Comparison of ENCODE assay signal across 1 cellular context in the genomic region with DNA sequence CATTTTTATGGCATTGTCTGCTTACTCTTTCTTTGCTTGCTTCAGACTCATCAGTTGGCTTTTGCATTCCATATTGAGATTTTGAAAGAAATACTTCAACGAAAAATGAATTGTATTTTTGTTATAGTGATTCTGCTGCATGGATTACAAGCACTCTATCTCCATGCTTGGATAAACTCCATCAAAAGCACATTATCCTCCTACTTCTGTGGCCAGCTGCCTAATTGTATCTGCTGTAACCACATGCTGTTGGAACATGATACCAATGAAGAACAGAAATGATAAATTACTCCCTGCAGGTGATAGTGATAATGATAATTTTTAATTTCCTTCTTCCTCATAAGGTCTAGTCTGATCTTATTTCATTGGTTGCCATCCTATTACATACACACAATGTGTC.
A peak's percentile ranks its signal among the peaks of the same experiment; 100 is the strongest.
TF ChIP-seq lines count a peak whose summit lies in the region.

No MANE protein-coding gene starts in this region.

TF ChIP-seq in K562, 482 proteins besides CTCF, POLR2A, EP300 and RAD21 (continued from another document):
- TF ChIP-seq, protein P1, sequence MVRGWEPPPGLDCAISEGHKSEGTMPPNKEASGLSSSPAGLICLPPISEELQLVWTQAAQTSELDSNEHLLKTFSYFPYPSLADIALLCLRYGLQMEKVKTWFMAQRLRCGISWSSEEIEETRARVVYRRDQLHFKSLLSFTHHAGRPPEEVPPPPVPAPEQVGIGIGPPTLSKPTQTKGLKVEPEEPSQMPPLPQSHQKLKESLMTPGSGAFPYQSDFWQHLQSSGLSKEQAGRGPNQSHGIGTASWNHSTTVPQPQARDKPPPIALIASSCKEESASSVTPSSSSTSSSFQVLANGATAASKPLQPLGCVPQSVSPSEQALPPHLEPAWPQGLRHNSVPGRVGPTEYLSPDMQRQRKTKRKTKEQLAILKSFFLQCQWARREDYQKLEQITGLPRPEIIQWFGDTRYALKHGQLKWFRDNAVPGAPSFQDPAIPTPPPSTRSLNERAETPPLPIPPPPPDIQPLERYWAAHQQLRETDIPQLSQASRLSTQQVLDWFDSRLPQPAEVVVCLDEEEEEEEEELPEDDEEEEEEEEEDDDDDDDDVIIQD (CRISPR knock-in tag; IDR thresholded peaks at IDR 0.05) = no peak
- TF ChIP-seq CBFA2T2 (conservative IDR thresholded peaks at IDR 0.05) = peak; percentile 74
- 0 out of 4 replicates have a peak, but pooled peaks of 1 of the 2 experiments have one; percentile 13 for TF ChIP-seq KDM1A (IDR thresholded peaks at IDR 0.05)
- peak; percentile 85 for TF ChIP-seq CBFA2T3 (IDR thresholded peaks at IDR 0.05)
- peak; percentile 59; the same call in 1 of the 2 replicates for TF ChIP-seq SMARCA4 (IDR thresholded peaks at IDR 0.05)
- TF ChIP-seq NFIC (IDR thresholded peaks at IDR 0.05) = peak; percentile 60
- TF ChIP-seq, protein P2, sequence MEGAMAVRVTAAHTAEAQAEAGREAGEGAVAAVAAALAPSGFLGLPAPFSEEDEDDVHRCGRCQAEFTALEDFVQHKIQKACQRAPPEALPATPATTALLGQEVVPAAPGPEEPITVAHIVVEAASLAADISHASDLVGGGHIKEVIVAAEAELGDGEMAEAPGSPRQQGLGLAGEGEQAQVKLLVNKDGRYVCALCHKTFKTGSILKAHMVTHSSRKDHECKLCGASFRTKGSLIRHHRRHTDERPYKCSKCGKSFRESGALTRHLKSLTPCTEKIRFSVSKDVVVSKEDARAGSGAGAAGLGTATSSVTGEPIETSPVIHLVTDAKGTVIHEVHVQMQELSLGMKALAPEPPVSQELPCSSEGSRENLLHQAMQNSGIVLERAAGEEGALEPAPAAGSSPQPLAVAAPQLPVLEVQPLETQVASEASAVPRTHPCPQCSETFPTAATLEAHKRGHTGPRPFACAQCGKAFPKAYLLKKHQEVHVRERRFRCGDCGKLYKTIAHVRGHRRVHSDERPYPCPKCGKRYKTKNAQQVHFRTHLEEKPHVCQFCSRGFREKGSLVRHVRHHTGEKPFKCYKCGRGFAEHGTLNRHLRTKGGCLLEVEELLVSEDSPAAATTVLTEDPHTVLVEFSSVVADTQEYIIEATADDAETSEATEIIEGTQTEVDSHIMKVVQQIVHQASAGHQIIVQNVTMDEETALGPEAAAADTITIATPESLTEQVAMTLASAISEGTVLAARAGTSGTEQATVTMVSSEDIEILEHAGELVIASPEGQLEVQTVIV (CRISPR knock-in tag; IDR thresholded peaks at IDR 0.05; ENCODE audit: borderline replicate concordance) = no peak
- no peak for TF ChIP-seq ZNF3 (CRISPR knock-in tag; IDR thresholded peaks at IDR 0.05)
- TF ChIP-seq HNRNPH1 (optimal IDR thresholded peaks at IDR 0.05; ENCODE audit: low read depth, low read length) = no peak
- no peak for TF ChIP-seq NFATC3 (IDR thresholded peaks at IDR 0.05)
- peak; percentile 85 for TF ChIP-seq MEIS2 (IDR thresholded peaks at IDR 0.05; ENCODE audit: partially characterized antibody)
- peak; percentile 81 for TF ChIP-seq TCF3 (CRISPR knock-in tag; IDR thresholded peaks at IDR 0.05)
- TF ChIP-seq MTA2 (IDR thresholded peaks at IDR 0.05; ENCODE audit: low read depth) = peak; percentile 40; the same call in 1 of the 2 replicates
- TF ChIP-seq, protein P3, sequence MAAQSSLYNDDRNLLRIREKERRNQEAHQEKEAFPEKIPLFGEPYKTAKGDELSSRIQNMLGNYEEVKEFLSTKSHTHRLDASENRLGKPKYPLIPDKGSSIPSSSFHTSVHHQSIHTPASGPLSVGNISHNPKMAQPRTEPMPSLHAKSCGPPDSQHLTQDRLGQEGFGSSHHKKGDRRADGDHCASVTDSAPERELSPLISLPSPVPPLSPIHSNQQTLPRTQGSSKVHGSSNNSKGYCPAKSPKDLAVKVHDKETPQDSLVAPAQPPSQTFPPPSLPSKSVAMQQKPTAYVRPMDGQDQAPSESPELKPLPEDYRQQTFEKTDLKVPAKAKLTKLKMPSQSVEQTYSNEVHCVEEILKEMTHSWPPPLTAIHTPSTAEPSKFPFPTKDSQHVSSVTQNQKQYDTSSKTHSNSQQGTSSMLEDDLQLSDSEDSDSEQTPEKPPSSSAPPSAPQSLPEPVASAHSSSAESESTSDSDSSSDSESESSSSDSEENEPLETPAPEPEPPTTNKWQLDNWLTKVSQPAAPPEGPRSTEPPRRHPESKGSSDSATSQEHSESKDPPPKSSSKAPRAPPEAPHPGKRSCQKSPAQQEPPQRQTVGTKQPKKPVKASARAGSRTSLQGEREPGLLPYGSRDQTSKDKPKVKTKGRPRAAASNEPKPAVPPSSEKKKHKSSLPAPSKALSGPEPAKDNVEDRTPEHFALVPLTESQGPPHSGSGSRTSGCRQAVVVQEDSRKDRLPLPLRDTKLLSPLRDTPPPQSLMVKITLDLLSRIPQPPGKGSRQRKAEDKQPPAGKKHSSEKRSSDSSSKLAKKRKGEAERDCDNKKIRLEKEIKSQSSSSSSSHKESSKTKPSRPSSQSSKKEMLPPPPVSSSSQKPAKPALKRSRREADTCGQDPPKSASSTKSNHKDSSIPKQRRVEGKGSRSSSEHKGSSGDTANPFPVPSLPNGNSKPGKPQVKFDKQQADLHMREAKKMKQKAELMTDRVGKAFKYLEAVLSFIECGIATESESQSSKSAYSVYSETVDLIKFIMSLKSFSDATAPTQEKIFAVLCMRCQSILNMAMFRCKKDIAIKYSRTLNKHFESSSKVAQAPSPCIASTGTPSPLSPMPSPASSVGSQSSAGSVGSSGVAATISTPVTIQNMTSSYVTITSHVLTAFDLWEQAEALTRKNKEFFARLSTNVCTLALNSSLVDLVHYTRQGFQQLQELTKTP (IDR thresholded peaks at IDR 0.05; ENCODE audit: low read depth in 1 of 2, partially characterized antibody in 2 of 2) = no peak
- TF ChIP-seq SOX6 (IDR thresholded peaks at IDR 0.05) = peak; percentile 61; the same call in 1 of the 2 replicates
- TF ChIP-seq OTX1 (CRISPR knock-in tag; IDR thresholded peaks at IDR 0.05) = no peak
- peak; percentile 70 for TF ChIP-seq KLF16 (IDR thresholded peaks at IDR 0.05)
- TF ChIP-seq ILF3 (IDR thresholded peaks at IDR 0.05; ENCODE audit: borderline replicate concordance) = no peak
- peak; percentile 39 for TF ChIP-seq CCNT2 (IDR thresholded peaks at IDR 0.05; ENCODE audit: borderline replicate concordance, extremely low read depth, insufficient read length, low read depth, low read length)
- TF ChIP-seq, protein P4, sequence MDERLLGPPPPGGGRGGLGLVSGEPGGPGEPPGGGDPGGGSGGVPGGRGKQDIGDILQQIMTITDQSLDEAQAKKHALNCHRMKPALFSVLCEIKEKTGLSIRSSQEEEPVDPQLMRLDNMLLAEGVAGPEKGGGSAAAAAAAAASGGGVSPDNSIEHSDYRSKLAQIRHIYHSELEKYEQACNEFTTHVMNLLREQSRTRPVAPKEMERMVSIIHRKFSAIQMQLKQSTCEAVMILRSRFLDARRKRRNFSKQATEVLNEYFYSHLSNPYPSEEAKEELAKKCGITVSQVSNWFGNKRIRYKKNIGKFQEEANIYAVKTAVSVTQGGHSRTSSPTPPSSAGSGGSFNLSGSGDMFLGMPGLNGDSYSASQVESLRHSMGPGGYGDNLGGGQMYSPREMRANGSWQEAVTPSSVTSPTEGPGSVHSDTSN (CRISPR knock-in tag; IDR thresholded peaks at IDR 0.05; ENCODE audit: low read depth) = no peak
- TF ChIP-seq, protein P4 (tag; conservative IDR thresholded peaks at IDR 0.05; ENCODE audit: low read depth) = peak; percentile 38; the same call in 1 of the 2 replicates
- peak; percentile 42; the same call in 1 of the 2 replicates for TF ChIP-seq STAT5A (IDR thresholded peaks at IDR 0.05; ENCODE audit: borderline replicate concordance, low read length)
- TF ChIP-seq ARID1B (IDR thresholded peaks at IDR 0.05) = peak; percentile 77
- peak; percentile 93 for TF ChIP-seq TEAD4 (IDR thresholded peaks at IDR 0.05; ENCODE audit: low read length)
- TF ChIP-seq TEAD4 (CRISPR knock-in tag; IDR thresholded peaks at IDR 0.05; ENCODE audit: borderline replicate concordance) = no peak
- 0 out of 2 replicates have a peak, but pooled peaks have one; percentile 44 for TF ChIP-seq FOXM1 (IDR thresholded peaks at IDR 0.05; ENCODE audit: low read depth)
- no peak for TF ChIP-seq FOXM1 (CRISPR knock-in tag; IDR thresholded peaks at IDR 0.05; ENCODE audit: low read depth)
- peak; percentile 54; the same call in 1 of the 2 replicates for TF ChIP-seq NCOR1 (IDR thresholded peaks at IDR 0.05)
- peak; percentile 71 for TF ChIP-seq TAL1 (IDR thresholded peaks at IDR 0.05)
- TF ChIP-seq, protein P5, sequence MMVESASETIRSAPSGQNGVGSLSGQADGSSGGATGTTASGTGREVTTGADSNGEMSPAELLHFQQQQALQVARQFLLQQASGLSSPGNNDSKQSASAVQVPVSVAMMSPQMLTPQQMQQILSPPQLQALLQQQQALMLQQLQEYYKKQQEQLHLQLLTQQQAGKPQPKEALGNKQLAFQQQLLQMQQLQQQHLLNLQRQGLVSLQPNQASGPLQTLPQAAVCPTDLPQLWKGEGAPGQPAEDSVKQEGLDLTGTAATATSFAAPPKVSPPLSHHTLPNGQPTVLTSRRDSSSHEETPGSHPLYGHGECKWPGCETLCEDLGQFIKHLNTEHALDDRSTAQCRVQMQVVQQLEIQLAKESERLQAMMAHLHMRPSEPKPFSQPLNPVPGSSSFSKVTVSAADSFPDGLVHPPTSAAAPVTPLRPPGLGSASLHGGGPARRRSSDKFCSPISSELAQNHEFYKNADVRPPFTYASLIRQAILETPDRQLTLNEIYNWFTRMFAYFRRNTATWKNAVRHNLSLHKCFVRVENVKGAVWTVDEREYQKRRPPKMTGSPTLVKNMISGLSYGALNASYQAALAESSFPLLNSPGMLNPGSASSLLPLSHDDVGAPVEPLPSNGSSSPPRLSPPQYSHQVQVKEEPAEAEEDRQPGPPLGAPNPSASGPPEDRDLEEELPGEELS (CRISPR knock-in tag; IDR thresholded peaks at IDR 0.05; ENCODE audit: borderline replicate concordance) = no peak
- TF ChIP-seq TRIM24 (IDR thresholded peaks at IDR 0.05) = peak in 1 of 2 experiments; percentile 57; a peak in 2 of 4 replicates
- TF ChIP-seq DPF2 (IDR thresholded peaks at IDR 0.05) = peak; percentile 50; the same call in 1 of the 2 replicates
- no peak for TF ChIP-seq HDAC8 (tag; IDR thresholded peaks at IDR 0.05)
- peak; percentile 88; the same call in 1 of the 2 replicates for TF ChIP-seq PML (IDR thresholded peaks at IDR 0.05; ENCODE audit: low read length)
